ENCODE assay signal across 9 cellular contexts in genomic region chr13:110875243-110875642, GRCh38. TPM values are rescaled to one million over a fixed set of nuclear protein-coding genes. Genes with fewer than 3 reads are reported as not detected.
A peak's percentile ranks its signal among the peaks of the same experiment; 100 is the strongest.
DNase-seq lines count a peak whose midpoint lies in the region; ATAC-seq and TF ChIP-seq lines count a peak whose summit lies in the region.
"Had no signal": no experiment of that assay in that cellular context is flagged by ENCODE, and none has a peak within 500 bp of the region (broad histone marks: within the 10 kb centered on the region; RNA-seq: fewer than 3 reads in every experiment).

No MANE protein-coding gene starts in this region.

- H4K8ac ChIP-seq in mesenchymal stem cell (ENCODE audit: low read length), result peak overlapping the region; percentile 71

- no peak overlapping the region for H2BK12ac ChIP-seq in mesenchymal stem cell (ENCODE audit: low read length in 2 of 2)

- intact Hi-C loops in right cardiac atrium (cut with DNase I) (no loop called here), cardiac septum (cut with DNase I) (no loop called here), vagina (cut with DNase I) (no loop called here)

- H3K27ac Mint-ChIP-seq in activated T-helper 17 cell treated with anti-CD3 and anti-CD28 coated beads, Interleukin-2, amount 50 U/mL, for 72 hours, result peak overlapping the region; percentile 61

- no peak for DNase-seq in right cardiac atrium
- DNase-seq in cardiac septum (ENCODE audit: low spot score), result no peak
- DNase-seq in mesenchymal stem cell, result no peak
- no peak for DNase-seq in vagina (ENCODE audit: extremely low spot score in 2 of 2)
- DNase-seq in LoVo (ENCODE audit: low spot score), result no peak
- no peak for DNase-seq in HCEC 1CT
- DNase-seq: central memory CD4-positive, alpha-beta T cell had no signal

- no peaks in the 10 kb centered on the region for H3K9me3 Mint-ChIP-seq in activated T-helper 17 cell treated with anti-CD3 and anti-CD28 coated beads, Interleukin-2, amount 50 U/mL, for 72 hours

- no peak overlapping the region for H3K14ac ChIP-seq in mesenchymal stem cell (ENCODE audit: low read length in 2 of 2)

- no peak overlapping the region for H2AFZ ChIP-seq in mesenchymal stem cell (ENCODE audit: low read depth, low read length)

- H3K27me3 Mint-ChIP-seq in activated T-helper 17 cell treated with anti-CD3 and anti-CD28 coated beads, Interleukin-2, amount 50 U/mL, for 72 hours, result peaks cover 10% of the 10 kb centered on the region

- ATAC-seq in right cardiac atrium (no peak), GM19463 (IDR thresholded peaks at IDR 0.05; ENCODE audit: unreplicated experiment) (no peak)
- no peak for ATAC-seq in activated T-helper 17 cell treated with anti-CD3 and anti-CD28 coated beads, Interleukin-2, amount 50 U/mL, for 72 hours (replicated peaks)

- H3K27me3 ChIP-seq in right cardiac atrium (ENCODE audit: control insufficient read depth, insufficient read depth) (no peaks in the 10 kb centered on the region), mesenchymal stem cell (ENCODE audit: control insufficient read depth in 1 of 2, insufficient read depth in 1 of 2, low read length in 2 of 2) (no peaks in the 10 kb centered on the region), vagina (no peaks in the 10 kb centered on the region)

- 53% methylated on average over 8 of the region's 8 CpGs for WGBS in right cardiac atrium
- 94% methylated on average over 8 of the region's 8 CpGs for WGBS in mesenchymal stem cell

- peaks cover 7% of the 10 kb centered on the region for H3K36me3 Mint-ChIP-seq in activated T-helper 17 cell treated with anti-CD3 and anti-CD28 coated beads, Interleukin-2, amount 50 U/mL, for 72 hours (ENCODE audit: low read depth)

- no peaks in the 10 kb centered on the region for H3K4me1 ChIP-seq in right cardiac atrium (ENCODE audit: control insufficient read depth, insufficient read depth, low read length)
- peaks cover 19% of the 10 kb centered on the region for H3K4me1 ChIP-seq in mesenchymal stem cell (ENCODE audit: control insufficient read depth, insufficient read depth, low read depth, low read length)
- H3K4me1 ChIP-seq in vagina, result peaks cover 38% of the 10 kb centered on the region

- no peak overlapping the region for H2BK120ac ChIP-seq in mesenchymal stem cell (ENCODE audit: low read depth, low read length)

- H3K23ac ChIP-seq in mesenchymal stem cell (ENCODE audit: low read length in 2 of 2), result no peak overlapping the region

- H3K9ac ChIP-seq in mesenchymal stem cell (ENCODE audit: low read length), result peak overlapping the region; percentile 71

- H4K91ac ChIP-seq in mesenchymal stem cell (ENCODE audit: low read length), result no peak overlapping the region

- peak overlapping the region; percentile 63 for H2BK15ac ChIP-seq in mesenchymal stem cell (ENCODE audit: low read depth, poor library complexity, severe bottlenecking)

- peak overlapping the region; percentile 41 for H3K4me3 ChIP-seq in right cardiac atrium (ENCODE audit: low read length)
- H3K4me3 ChIP-seq in mesenchymal stem cell (ENCODE audit: insufficient read depth in 1 of 2, low read depth in 1 of 2, low read length in 2 of 2), result peak overlapping the region in 1 of 2 experiments; percentile 62
- H3K4me3 ChIP-seq in vagina, result peak overlapping the region; percentile 40 to 41

- H3K36me3 ChIP-seq in mesenchymal stem cell (ENCODE audit: control insufficient read depth in 1 of 2, insufficient read depth in 2 of 2, low read depth in 1 of 2, low read length in 2 of 2), result peaks cover 5 to 10% of the 10 kb centered on the region in 2 experiments
- H3K36me3 ChIP-seq in vagina, result peaks cover 0 to 5% of the 10 kb centered on the region in 2 donors

- H3K18ac ChIP-seq in mesenchymal stem cell (ENCODE audit: low read depth in 1 of 2, low read length in 2 of 2), result no peak overlapping the region

- no peaks in the 10 kb centered on the region for H3K9me3 ChIP-seq in right cardiac atrium (ENCODE audit: control insufficient read depth, low read length)
- H3K9me3 ChIP-seq in mesenchymal stem cell (ENCODE audit: control insufficient read depth, low read length), result no peaks in the 10 kb centered on the region
- H3K9me3 ChIP-seq in vagina, result no peaks in the 10 kb centered on the region

- H3K27ac ChIP-seq in right cardiac atrium (ENCODE audit: low read length) (no peak overlapping the region), mesenchymal stem cell (ENCODE audit: low read length, poor library complexity, severe bottlenecking) (no peak overlapping the region), vagina (no peak overlapping the region)

- H2AK5ac ChIP-seq in mesenchymal stem cell (ENCODE audit: low read length, severe bottlenecking), result no peak overlapping the region

- H3K4me1 Mint-ChIP-seq in activated T-helper 17 cell treated with anti-CD3 and anti-CD28 coated beads, Interleukin-2, amount 50 U/mL, for 72 hours, result peaks cover 6% of the 10 kb centered on the region

- no peak for TF ChIP-seq POLR2A in vagina (IDR thresholded peaks at IDR 0.05)

- H3K4me3 Mint-ChIP-seq in activated T-helper 17 cell treated with anti-CD3 and anti-CD28 coated beads, Interleukin-2, amount 50 U/mL, for 72 hours, result no peak overlapping the region

- peaks cover 6% of the 10 kb centered on the region for H3K79me1 ChIP-seq in mesenchymal stem cell (replicated peaks; ENCODE audit: low read length, poor library complexity, severe bottlenecking)

- H3K4ac ChIP-seq in mesenchymal stem cell (ENCODE audit: low read depth in 1 of 2, low read length in 2 of 2), result no peak overlapping the region

- H3K4me2 ChIP-seq in mesenchymal stem cell (ENCODE audit: low read length, poor library complexity, severe bottlenecking), result no peak overlapping the region

- TF ChIP-seq CTCF in vagina (IDR thresholded peaks at IDR 0.05), result no peak

- H2BK5ac ChIP-seq in mesenchymal stem cell (ENCODE audit: low read depth, low read length, poor library complexity, severe bottlenecking), result no peak overlapping the region

RNA-seq across cellular contexts. Expression of gene ANKRD10, which starts 39.6 kb away (rescaled TPM):
- total RNA-seq in right cardiac atrium (10 to 100 TPM; 56.5 to 90.9 (median 61.6) TPM), cardiac septum (84.4 TPM), vagina (114 TPM)
- 41.1 TPM for polyA plus RNA-seq in right cardiac atrium
- total RNA-seq in activated T-helper 17 cell treated with anti-CD3 and anti-CD28 coated beads, Interleukin-2, amount 50 U/mL, for 72 hours, result 100 to 1,000 TPM; 180 to 207 TPM
- polyA plus RNA-seq in mesenchymal stem cell (2013, experiment 1 of 2), result 34.0 TPM
- 33.7 TPM for polyA plus RNA-seq in mesenchymal stem cell (2013, experiment 2 of 2)
